Comparison of ENCODE assay signal across 12 cellular contexts in genomic region chr3:24365168-24365567, GRCh38.
DNase-seq lines count a peak whose midpoint lies in the region; ATAC-seq and TF ChIP-seq lines count a peak whose summit lies in the region.
"Had no signal": no experiment of that assay in that cellular context is flagged by ENCODE, and none has a peak within 500 bp of the region (broad histone marks: within the 10 kb centered on the region; RNA-seq: fewer than 3 reads in every experiment).

No MANE protein-coding gene starts in this region.

- no peak overlapping the region for H2AFZ ChIP-seq in OCI-LY7 (ENCODE audit: low read length)

- TF ChIP-seq CTCF in 22Rv1 (IDR thresholded peaks at IDR 0.05) (peak; percentile 40), LNCaP clone FGC (IDR thresholded peaks at IDR 0.05; ENCODE audit: control insufficient read depth, extremely low read depth, insufficient read depth) (peak; percentile 38), cardiac fibroblast (IDR thresholded peaks at IDR 0.05; ENCODE audit: low read depth, low read length) (peak; percentile 10), liver (IDR thresholded peaks at IDR 0.05; ENCODE audit: low read depth, low read length, missing input control) (no peak), OCI-LY7 (conservative IDR thresholded peaks at IDR 0.05; ENCODE audit: low read length) (no peak), GM10248 (IDR thresholded peaks at IDR 0.05; ENCODE audit: control extremely low read depth, extremely low read depth, low read depth, missing control alignments) (no peak)

- ATAC-seq in GM19397 (IDR thresholded peaks at IDR 0.05; ENCODE audit: unreplicated experiment) = no peak

- H3K27ac ChIP-seq in 22Rv1 = peak overlapping the region; percentile 49
- H3K27ac ChIP-seq in liver (ENCODE audit: low read depth in 1 of 2, low read length in 2 of 2) = peak overlapping the region; percentile 86 to 87
- H3K27ac ChIP-seq in OCI-LY7 (ENCODE audit: low read depth, low read length, poor library complexity, severe bottlenecking) = no peak overlapping the region
- H3K27ac ChIP-seq: SJCRH30 had no signal

- POLR2A ChIA-PET in OCI-LY7 (lab: Charles Lee) (interaction anchor here (0.7 to 1.1 kb wide), 2 partner anchors 9 to 60 kb away, joined by 3 to 4 read pairs; no protein-coding TSS in a partner anchor), GM10248 (lab: Yijun Ruan, JAX) (no interaction called here)

- no peaks in the 10 kb centered on the region for H3K36me3 ChIP-seq in liver (ENCODE audit: control insufficient read depth in 4 of 4, insufficient read depth in 3 of 4, low read depth in 1 of 4, low read length in 3 of 4)
- H3K36me3 ChIP-seq in OCI-LY7 (ENCODE audit: insufficient read depth, low read length) = no peaks in the 10 kb centered on the region
- H3K36me3 ChIP-seq: HAP-1, SJCRH30 had no signal

- DNase-seq in LNCaP clone FGC (ENCODE audit: low read depth) (peak; percentile 91), cardiac fibroblast (ENCODE audit: low read depth in 2 of 2) (peak; percentile 91 to 92), OCI-LY7 (ENCODE audit: low spot score) (no peak), NCI-H1092 (lab: John Stamatoyannopoulos, UW) (no peak), GM10248 (ENCODE audit: extremely low spot score) (no peak)
- DNase-seq: CD4-positive, CD25-positive, alpha-beta regulatory T cell had no signal

- H3K4me3 ChIP-seq in LNCaP clone FGC (ENCODE audit: low read depth, low read length) (peak overlapping the region; percentile 7; the same call in 1 of the 2 replicates), cardiac fibroblast (replicated peaks in 1 of 2; ENCODE audit: low read depth in 2 of 2, low read length in 2 of 2) (no peak overlapping the region), liver (ENCODE audit: low read depth in 1 of 3, low read length in 3 of 3) (no peak overlapping the region), OCI-LY7 (ENCODE audit: low read depth, low read length, poor library complexity, severe bottlenecking) (no peak overlapping the region)
- H3K4me3 ChIP-seq: dorsolateral prefrontal cortex, HAP-1, SJCRH30 had no signal

- no peaks in the 10 kb centered on the region for H3K9me2 ChIP-seq in OCI-LY7 (ENCODE audit: insufficient read depth, low read length)

- H3K27me3 ChIP-seq in liver (ENCODE audit: control insufficient read depth in 4 of 4, insufficient read depth in 4 of 4, low read length in 3 of 4) = no peaks in the 10 kb centered on the region
- H3K27me3 ChIP-seq: dorsolateral prefrontal cortex, SJCRH30 had no signal

- no peaks in the 10 kb centered on the region for H3K79me2 ChIP-seq in OCI-LY7 (ENCODE audit: insufficient read depth, low read depth, low read length)

- H4K20me1 ChIP-seq in OCI-LY7 (ENCODE audit: insufficient read depth, low read length) = no peaks in the 10 kb centered on the region

- H3K9ac ChIP-seq in liver (ENCODE audit: low read depth in 1 of 2, low read length in 2 of 2) = peak overlapping the region; percentile 39 to 50

- H3K4me1 ChIP-seq in liver (ENCODE audit: control insufficient read depth in 4 of 4, insufficient read depth in 4 of 4, low read length in 3 of 4) (peaks cover 0 to 50% (median 16%) of the 10 kb centered on the region in 4 donors), OCI-LY7 (ENCODE audit: insufficient read depth, low read length, poor library complexity, severe bottlenecking) (no peaks in the 10 kb centered on the region)
- H3K4me1 ChIP-seq: SJCRH30 had no signal

- peak; percentile 76 to 78 for TF ChIP-seq RAD21 in liver (IDR thresholded peaks at IDR 0.05)

- CTCF ChIA-PET in OCI-LY7 (lab: Charles Lee; ENCODE audit: unreplicated experiment) (no interaction called here), GM10248 (lab: Yijun Ruan, JAX) (interaction anchor here (1.3 to 1.5 kb wide), 2 partner anchors 15 to 21 kb away, joined by 3 read pairs; no protein-coding TSS in a partner anchor)

- no TSS peak for BruUV-seq in OCI-LY7 (replicated peaks; lab: Mats Ljungman, UMichigan)

- H3K9me3 ChIP-seq in liver (ENCODE audit: control insufficient read depth in 4 of 4, low read length in 3 of 4) (no peaks in the 10 kb centered on the region), OCI-LY7 (ENCODE audit: low read length) (no peaks in the 10 kb centered on the region)
- H3K9me3 ChIP-seq: HAP-1, SJCRH30 had no signal

- H3K4me2 ChIP-seq in OCI-LY7 (ENCODE audit: low read length) = no peak overlapping the region

- intact Hi-C loops in OCI-LY7 (cut with micrococcal nuclease; ENCODE audit: unreplicated experiment) = no loop called here

- 2% methylated on average over 2 of the region's 2 CpGs for WGBS in liver

TF ChIP-seq in liver, 16 proteins besides CTCF, POLR2A, EP300 and RAD21:
- TF ChIP-seq GABPA (IDR thresholded peaks at IDR 0.05 in 1 of 2, conservative IDR thresholded peaks at IDR 0.05 in 1 of 2) = peak in 1 of 2 donors; percentile 61
- peak; percentile 75 for TF ChIP-seq ZBTB33 (IDR thresholded peaks at IDR 0.05)
- TF ChIP-seq MAX (IDR thresholded peaks at IDR 0.05) = peak; percentile 81
- TF ChIP-seq HNF4A (conservative IDR thresholded peaks at IDR 0.05) = peak; percentile 82 to 91
- TF ChIP-seq TAF1 (conservative IDR thresholded peaks at IDR 0.05) = peak; percentile 86
- TF ChIP-seq RXRA (IDR thresholded peaks at IDR 0.05) = peak; percentile 86 to 91
- peak; percentile 43 for TF ChIP-seq FOXA1 (IDR thresholded peaks at IDR 0.05)
- peak; percentile 82 for TF ChIP-seq REST (IDR thresholded peaks at IDR 0.05)
- TF ChIP-seq HNF4G (IDR thresholded peaks at IDR 0.05) = peak; percentile 62
- TF ChIP-seq NR2F2 (IDR thresholded peaks at IDR 0.05) = peak; percentile 35
- peak; percentile 96 for TF ChIP-seq YY1 (IDR thresholded peaks at IDR 0.05)
- peak; percentile 88 for TF ChIP-seq SP1 (IDR thresholded peaks at IDR 0.05)
- peak; percentile 68 for TF ChIP-seq FOXA2 (IDR thresholded peaks at IDR 0.05)
- TF ChIP-seq EGR1 (IDR thresholded peaks at IDR 0.05; ENCODE audit: low read depth in 2 of 2) = peak; percentile 60 to 86
- TF ChIP-seq ATF3 (IDR thresholded peaks at IDR 0.05) = peak; percentile 88
- TF ChIP-seq JUND (IDR thresholded peaks at IDR 0.05) = peak; percentile 97 to 99

Comparison
In these comparisons a context has a peak if more than half of its experiments do, and no peak if none do; other contexts are left out.
1. CTCF ChIP-seq: peak in 22Rv1 (single experiment), LNCaP clone FGC (single experiment) and cardiac fibroblast (single experiment); none in liver (single experiment), OCI-LY7 (single experiment) and GM10248 (single experiment).
2. DNase-seq: peak in LNCaP clone FGC (single experiment) and cardiac fibroblast (2 of 2); none in OCI-LY7 (single experiment), NCI-H1092 (single experiment) and GM10248 (single experiment).